Comparison of ENCODE assay signal across 8 cellular contexts in the genomic region with DNA sequence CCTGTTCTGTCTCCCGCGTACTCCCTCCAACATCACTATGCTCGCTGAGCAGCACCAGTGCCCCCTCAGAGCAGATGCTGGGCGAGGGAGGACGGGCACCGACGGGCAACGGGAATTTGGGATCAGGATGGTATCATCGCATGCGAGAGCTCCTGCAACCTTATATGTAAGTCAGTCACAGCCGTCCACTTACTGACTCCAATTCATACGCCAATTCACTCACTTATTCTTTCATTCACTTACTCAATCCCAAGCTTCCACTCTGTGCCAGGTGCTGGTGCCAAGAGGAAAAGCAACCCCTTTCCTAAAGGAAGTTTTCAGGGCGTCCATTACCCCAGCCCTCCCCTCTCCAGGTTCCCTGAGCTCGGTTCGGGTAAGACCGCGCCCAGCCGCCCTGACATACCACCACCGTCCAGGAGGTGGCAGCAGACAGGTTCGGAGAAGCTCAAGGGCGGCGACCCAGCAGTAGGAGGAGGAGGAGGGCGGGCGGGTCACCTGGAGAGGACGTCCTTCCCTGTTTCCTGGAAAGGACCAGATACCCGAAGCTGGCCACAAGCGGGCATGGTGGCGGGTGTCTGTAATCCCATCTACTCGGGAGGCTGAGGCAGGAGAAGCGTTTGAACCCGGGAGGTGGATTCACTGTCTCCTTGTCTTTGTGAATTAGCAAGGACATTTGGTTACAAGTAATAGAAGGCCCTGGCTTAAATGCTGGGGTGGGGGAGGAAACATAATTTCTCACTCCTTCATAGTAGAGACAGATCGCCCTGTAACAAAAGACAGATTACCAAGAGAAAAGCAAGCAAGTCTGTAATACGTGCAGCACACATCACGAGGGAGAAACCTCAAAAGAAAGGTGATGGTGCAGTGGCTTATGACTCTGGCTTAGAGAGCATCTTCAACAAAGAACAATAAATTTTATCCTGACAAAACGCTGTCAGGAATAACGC. TPM values are rescaled to one million over a fixed set of nuclear protein-coding genes. Genes with fewer than 3 reads are reported as not detected.
DNase-seq lines count a peak whose midpoint lies in the region; ATAC-seq, FAIRE-seq and TF ChIP-seq lines count a peak whose summit lies in the region.

No MANE protein-coding gene starts in this region.

- POLR2A ChIA-PET in GM10248 (lab: Yijun Ruan, JAX) (no interaction called here), endothelial cell of umbilical vein (lab: Charles Lee) (interaction anchor here (0.6 kb wide), 1 partner anchor 227 kb away, joined by 5 read pairs; no protein-coding TSS in a partner anchor)

- dilution Hi-C loops in endothelial cell of umbilical vein (cut with MboI; ENCODE audit: extremely low pct_ligation_motif_present, low sequenced_read_pairs) = no loop called here

- TF ChIP-seq POLR2A in endothelial cell of umbilical vein (IDR thresholded peaks at IDR 0.05; ENCODE audit: low read depth, low read length) = no peak

- H3K9ac ChIP-seq in HUES6 (ENCODE audit: low read length) = peak overlapping the region; percentile 99
- H3K9ac ChIP-seq in endothelial cell of umbilical vein (replicated peaks; ENCODE audit: extremely low read depth, insufficient read depth, low read length) = no peak overlapping the region

- peak overlapping the region; percentile 57 for H3K4me3 ChIP-seq in HUES6 (ENCODE audit: low read depth, low read length)
- H3K4me3 ChIP-seq in endothelial cell of umbilical vein (replicated peaks in 1 of 3; ENCODE audit: insufficient read depth in 1 of 3, low read depth in 1 of 3, low read length in 3 of 3) = peak overlapping the region in 1 of 3 experiments; percentile 19

- H4K20me1 ChIP-seq in endothelial cell of umbilical vein (replicated peaks; ENCODE audit: control insufficient read depth, extremely low read depth, insufficient read depth, low read length) = no peaks in the 10 kb centered on the region

- H3K27ac ChIP-seq in HUES6 (ENCODE audit: low read depth, low read length) = peak overlapping the region; percentile 99
- no peak overlapping the region for H3K27ac ChIP-seq in endothelial cell of umbilical vein (ENCODE audit: insufficient read depth, low read depth, low read length)

- CTCF ChIA-PET in GM10248 (lab: Yijun Ruan, JAX) (interaction anchor here (0.6 to 7.8 kb wide), 71 partner anchors 9 to 740 kb away, joined by 3 to 136 read pairs (median 4); a partner anchor contains a TSS), endothelial cell of umbilical vein (lab: Charles Lee) (interaction anchor here (0.6 to 2.8 kb wide), 53 partner anchors 8 to 492 kb away, joined by 3 to 81 read pairs (median 4); a partner anchor contains a TSS)

- H3K9me1 ChIP-seq in endothelial cell of umbilical vein (replicated peaks; ENCODE audit: control insufficient read depth, extremely low read depth, insufficient read depth, low read length) = no peaks in the 10 kb centered on the region

- intact Hi-C loops in endothelial cell of umbilical vein (cut with micrococcal nuclease) = loop anchor here (1.0 to 5.0 kb wide), 3 partner anchors 79 to 437 kb away; no protein-coding TSS in a partner anchor

- H3K27me3 ChIP-seq in HUES6 (ENCODE audit: control insufficient read depth, insufficient read depth, low read length) (no peaks in the 10 kb centered on the region), endothelial cell of umbilical vein (ENCODE audit: control insufficient read depth in 2 of 2, insufficient read depth in 2 of 2, low read length in 2 of 2) (peaks cover 11% of the 10 kb centered on the region in 2 experiments)

- no TSS peak for BruUV-seq in endothelial cell of umbilical vein (replicated peaks; lab: Mats Ljungman, UMichigan)

- ATAC-seq in HG03457 (IDR thresholded peaks at IDR 0.05; ENCODE audit: unreplicated experiment) = no peak

- H3K36me3 ChIP-seq in HUES6 (ENCODE audit: control insufficient read depth, insufficient read depth, low read length) (0 out of 2 replicates have a peak, but pooled peaks cover 3% of the 10 kb centered on the region), endothelial cell of umbilical vein (ENCODE audit: control insufficient read depth in 2 of 2, extremely low read depth in 1 of 2, insufficient read depth in 2 of 2, low read length in 2 of 2) (no peaks in the 10 kb centered on the region)

- TF ChIP-seq CTCF in GM10248 (IDR thresholded peaks at IDR 0.05; ENCODE audit: control extremely low read depth, extremely low read depth, low read depth, missing control alignments) (peak; percentile 97), endothelial cell of umbilical vein (IDR thresholded peaks at IDR 0.05; ENCODE audit: extremely low read depth in 1 of 2, insufficient read depth in 1 of 2, low read depth in 1 of 2, low read length in 2 of 2) (peak; percentile 79 to 94)

- DNase-seq in GM10248 (ENCODE audit: extremely low spot score) (peak; percentile 86), NOMO-1 treated with dmso at 0.1 percent for 144 hours (lab: John Stamatoyannopoulos, UW; ENCODE audit: unreplicated experiment) (peak; percentile 50), endothelial cell of umbilical vein (ENCODE audit: low read depth, low spot score) (peak; percentile 83), mesenteric fat pad (ENCODE audit: low spot score) (peak; percentile 95)
- peak; percentile 81 for DNase-seq in activated CD8-positive, alpha-beta memory T cell treated with anti-CD3 and anti-CD28 coated beads, Interleukin-2, amount 50 U/mL, for 24 hours (ENCODE audit: extremely low read depth)
- peak; percentile 70 for DNase-seq in stimulated activated CD8-positive, alpha-beta memory T cell treated with anti-CD3 and anti-CD28 coated beads, Interleukin-12 subunit alpha, Interleukin-12 subunit beta, amount 100 ng/mL, for 4 hours (ENCODE audit: low read depth)

- no peaks in the 10 kb centered on the region for H3K9me3 ChIP-seq in HUES6 (ENCODE audit: control insufficient read depth, insufficient read depth, low read depth, low read length)
- H3K9me3 ChIP-seq in endothelial cell of umbilical vein (replicated peaks; ENCODE audit: control insufficient read depth, insufficient read depth, low read length) = no peaks in the 10 kb centered on the region

- H2AFZ ChIP-seq in endothelial cell of umbilical vein (ENCODE audit: low read depth, low read length) = peak overlapping the region; percentile 82

- peak overlapping the region; percentile 66 for H3K4me2 ChIP-seq in endothelial cell of umbilical vein (ENCODE audit: insufficient read depth, low read length)

- peak; percentile 62 for FAIRE-seq in endothelial cell of umbilical vein (lab: Jason Lieb, UNC)

- peaks cover 40% of the 10 kb centered on the region for H3K4me1 ChIP-seq in HUES6 (ENCODE audit: control insufficient read depth, insufficient read depth, low read length)
- H3K4me1 ChIP-seq in endothelial cell of umbilical vein (ENCODE audit: control insufficient read depth, extremely low read depth, insufficient read depth, low read length) = peaks cover 11% of the 10 kb centered on the region

- H3K79me2 ChIP-seq in endothelial cell of umbilical vein (ENCODE audit: control insufficient read depth, insufficient read depth, low read length) = no peaks in the 10 kb centered on the region

TF ChIP-seq in endothelial cell of umbilical vein, 7 proteins besides CTCF, POLR2A, EP300 and RAD21:
- TF ChIP-seq MYC (IDR thresholded peaks at IDR 0.05; ENCODE audit: low read depth, low read length) = no peak

RNA-seq across cellular contexts. Expression of a gene that starts 7.6 kb away (rescaled TPM):
- total RNA-seq in endothelial cell of umbilical vein (not detected in 2 replicates), mesenteric fat pad (not detected)
- not detected in 2 replicates for polyA plus RNA-seq in endothelial cell of umbilical vein
- not detected in 2 replicates for polyA plus RNA-seq in endothelial cell of umbilical vein (2011; cell fraction: cytosol; rRNA removed)
- polyA plus RNA-seq in endothelial cell of umbilical vein (2011; cell fraction: nucleus; rRNA removed) = not detected in 2 replicates
- not detected in 2 replicates for polyA plus RNA-seq in endothelial cell of umbilical vein (2012)
- polyA minus RNA-seq in endothelial cell of umbilical vein = not detected in 2 replicates
- 0.92 TPM for polyA minus RNA-seq in endothelial cell of umbilical vein (2011; cell fraction: cytosol; rRNA and poly(A)+ RNA removed)
- not detected in 2 replicates for polyA minus RNA-seq in endothelial cell of umbilical vein (2011; cell fraction: nucleus; rRNA and poly(A)+ RNA removed)

RNA-seq across cellular contexts. Expression of a gene that starts 36.6 kb away (rescaled TPM):
- total RNA-seq in endothelial cell of umbilical vein (not detected in 2 replicates), mesenteric fat pad (0.22 TPM)
- 0.01 TPM in 1 of 2 replicates, not detected in the other for polyA plus RNA-seq in endothelial cell of umbilical vein
- polyA plus RNA-seq in endothelial cell of umbilical vein (2011; cell fraction: cytosol; rRNA removed) = 0.03 TPM in 1 of 2 replicates, not detected in the other
- polyA plus RNA-seq in endothelial cell of umbilical vein (2011; cell fraction: nucleus; rRNA removed) = not detected in 2 replicates
- not detected in 2 replicates for polyA plus RNA-seq in endothelial cell of umbilical vein (2012)
- not detected in 2 replicates for polyA minus RNA-seq in endothelial cell of umbilical vein
- polyA minus RNA-seq in endothelial cell of umbilical vein (2011; cell fraction: cytosol; rRNA and poly(A)+ RNA removed) = 0.41 TPM
- polyA minus RNA-seq in endothelial cell of umbilical vein (2011; cell fraction: nucleus; rRNA and poly(A)+ RNA removed) = not detected in 2 replicates

RNA-seq across cellular contexts. Expression of a gene that starts 38.6 kb away (rescaled TPM):
- total RNA-seq in endothelial cell of umbilical vein (0.18 and 0.40 TPM in 2 replicates), mesenteric fat pad (0.42 TPM)
- polyA plus RNA-seq in endothelial cell of umbilical vein = 0.06 and 0.11 TPM in 2 replicates
- polyA plus RNA-seq in endothelial cell of umbilical vein (2011; cell fraction: cytosol; rRNA removed) = 0.03 and 0.09 TPM in 2 replicates
- polyA plus RNA-seq in endothelial cell of umbilical vein (2011; cell fraction: nucleus; rRNA removed) = 0.14 and 0.22 TPM in 2 replicates
- 0.15 and 0.20 TPM in 2 replicates for polyA plus RNA-seq in endothelial cell of umbilical vein (2012)
- 0.22 and 0.23 TPM in 2 replicates for polyA minus RNA-seq in endothelial cell of umbilical vein
- polyA minus RNA-seq in endothelial cell of umbilical vein (2011; cell fraction: cytosol; rRNA and poly(A)+ RNA removed) = not detected
- polyA minus RNA-seq in endothelial cell of umbilical vein (2011; cell fraction: nucleus; rRNA and poly(A)+ RNA removed) = 0.10 TPM in 1 of 2 replicates, not detected in the other
